ENCODE assay signal across 9 cellular contexts in genomic region chr1:108691886-108692723, GRCh38. TPM values are rescaled to one million over a fixed set of nuclear protein-coding genes. Genes with fewer than 3 reads are reported as not detected.
DNase-seq lines count a peak whose midpoint lies in the region; ATAC-seq, FAIRE-seq and TF ChIP-seq lines count a peak whose summit lies in the region.
"Had no signal": no experiment of that assay in that cellular context is flagged by ENCODE, and none has a peak within 500 bp of the region (broad histone marks: within the 10 kb centered on the region; RNA-seq: fewer than 3 reads in every experiment).

PRPF38B (plus strand) TSS chr1:108692310; CDS start chr1:108692592, 282 bp downstream.

- dilution Hi-C loops in keratinocyte (cut with MboI; ENCODE audit: extremely low pct_ligation_motif_present, low sequenced_read_pairs) = no loop called here

- peaks cover 18% of the 10 kb centered on the region for H3K4me1 ChIP-seq in keratinocyte (ENCODE audit: control insufficient read depth, extremely low read depth, insufficient read depth, low read length)

- peaks cover 3 to 17% of the 10 kb centered on the region in 2 experiments for H3K36me3 ChIP-seq in keratinocyte (ENCODE audit: control insufficient read depth in 2 of 2, extremely low read depth in 1 of 2, insufficient read depth in 2 of 2, low read length in 2 of 2)

- TF ChIP-seq CTCF in keratinocyte (optimal IDR thresholded peaks at IDR 0.05 in 1 of 3, IDR thresholded peaks at IDR 0.05 in 1 of 3, conservative IDR thresholded peaks at IDR 0.05 in 1 of 3; ENCODE audit: extremely low read depth in 1 of 3, insufficient read depth in 2 of 3, low read length in 3 of 3) = no peak

- H3K9ac ChIP-seq in keratinocyte (ENCODE audit: control insufficient read depth, extremely low read depth, insufficient read depth, low read length) = peak within 1 kb of the TSS; percentile 89

- in situ Hi-C loops in GM18951 (cut with MboI; ENCODE audit: low sequenced_read_pairs, unreplicated experiment) = no loop called here

- H3K27ac ChIP-seq in keratinocyte (ENCODE audit: control insufficient read depth, insufficient read depth, low read length) = peak within 1 kb of the TSS; percentile 81

- H3K9me3 ChIP-seq in keratinocyte (ENCODE audit: control insufficient read depth, low read depth, low read length) = no peaks in the 10 kb centered on the region

- peak within 1 kb of the TSS; percentile 88 to 100 (median 95) for H3K4me3 ChIP-seq in keratinocyte (ENCODE audit: control insufficient read depth in 2 of 3, extremely low read depth in 1 of 3, insufficient read depth in 2 of 3, low read depth in 1 of 3, low read length in 3 of 3)

- peak within 1 kb of the TSS; percentile 91 for H3K4me2 ChIP-seq in keratinocyte (ENCODE audit: control insufficient read depth, extremely low read depth, insufficient read depth, low read depth, low read length)

- H3K79me2 ChIP-seq in keratinocyte (ENCODE audit: control insufficient read depth, insufficient read depth, low read length) = peaks cover 59% of the 10 kb centered on the region

- no peaks in the 10 kb centered on the region for H3K27me3 ChIP-seq in keratinocyte (ENCODE audit: control insufficient read depth, extremely low read depth, insufficient read depth, low read length)

- FAIRE-seq in keratinocyte (lab: Jason Lieb, UNC) = peak; percentile 71
- FAIRE-seq: TTC549 had no signal

- H3K9me1 ChIP-seq in keratinocyte (ENCODE audit: control insufficient read depth, extremely low read depth, insufficient read depth, low read length) = no peaks in the 10 kb centered on the region

- peak within 1 kb of the TSS; percentile 98 for H2AFZ ChIP-seq in keratinocyte (ENCODE audit: control insufficient read depth, low read length)

- TF ChIP-seq POLR2A in GM18951 (IDR thresholded peaks at IDR 0.05; ENCODE audit: extremely low read depth, insufficient read depth, insufficient read length) = peak; percentile 97

- DNase-seq in AG08396 (ENCODE audit: low spot score) (peak; percentile 95), NCI-H446 (lab: John Stamatoyannopoulos, UW) (peak; percentile 90 to 96), cerebellar cortex (ENCODE audit: low spot score) (peak; percentile 95), keratinocyte (ENCODE audit: low read depth, low spot score) (peak; percentile 28)
- DNase-seq in stimulated activated CD4-positive, alpha-beta T cell treated with anti-CD3 and anti-CD28 coated beads, Interleukin-15, amount 100 ng/mL, for 1 hour (ENCODE audit: low read depth in 1 of 2, low spot score in 1 of 2) = peak; percentile 83 to 87

- peaks cover 16% of the 10 kb centered on the region for H4K20me1 ChIP-seq in keratinocyte (ENCODE audit: control insufficient read depth, extremely low read depth, insufficient read depth, low read length)

- ATAC-seq in HG03196 (IDR thresholded peaks at IDR 0.05; ENCODE audit: unreplicated experiment) = peak; percentile 95
- ATAC-seq in activated CD4-positive, CD25-positive, alpha-beta regulatory T cell treated with anti-CD3 and anti-CD28 coated beads, Interleukin-2, amount 50 U/mL, for 24 hours = peak; percentile 90

RNA-seq across cellular contexts. Expression of gene PRPF38B, which starts in this region (rescaled TPM):
- 21.7 to 41.0 TPM (median 25.6 TPM) in 3 replicates for polyA plus RNA-seq in keratinocyte
- 64.6 TPM for polyA plus RNA-seq in keratinocyte (2011; ENCODE audit: low read depth)
- polyA plus RNA-seq in keratinocyte (2011; cell fraction: cytosol; rRNA removed) = 7.6 and 11.4 TPM in 2 replicates
- 35.4 and 63.0 TPM in 2 replicates for polyA plus RNA-seq in keratinocyte (2011; cell fraction: nucleus; rRNA removed)
- 25.1 and 25.5 TPM in 2 replicates for polyA plus RNA-seq in keratinocyte (2012; ENCODE audit: low replicate concordance)
- 8.0 to 18.2 TPM (median 8.2 TPM) in 3 replicates for polyA minus RNA-seq in keratinocyte
- 11.3 TPM for polyA minus RNA-seq in keratinocyte (2011; cell fraction: cytosol; rRNA and poly(A)+ RNA removed)
- polyA minus RNA-seq in keratinocyte (2011; cell fraction: nucleus; rRNA and poly(A)+ RNA removed) = 23.4 and 24.2 TPM in 2 replicates

Comparison
In these comparisons a context has a peak if more than half of its experiments do, and no peak if none do; other contexts are left out.
1. Peak in every context shown above with its lines: DNase-seq, ATAC-seq, H3K4me3 ChIP-seq and H3K27ac ChIP-seq.
2. DNase-seq: peak in every context shown above with its lines; median percentile 95 in AG08396; 95 in cerebellar cortex; 93 in NCI-H446; 85 in stimulated activated CD4-positive, alpha-beta T cell treated with anti-CD3 and anti-CD28 coated beads, Interleukin-15, amount 100 ng/mL, for 1 hour; 28 in keratinocyte.